20 cellular contexts compared by ENCODE assay signal in genomic region chr13:100396771-100397170, GRCh38.
DNase-seq lines count a peak whose midpoint lies in the region; ATAC-seq and TF ChIP-seq lines count a peak whose summit lies in the region.
"Had no signal": no experiment of that assay in that cellular context is flagged by ENCODE, and none has a peak within 500 bp of the region (broad histone marks: within the 10 kb centered on the region; RNA-seq: fewer than 3 reads in every experiment).

No MANE protein-coding gene starts in this region.

- H3K27me3 Mint-ChIP-seq in osteocyte (ENCODE audit: unreplicated experiment), result no peaks in the 10 kb centered on the region

- peak overlapping the region; percentile 100 for H3K27ac ChIP-seq in Panc1 (ENCODE audit: low read length)
- H3K27ac ChIP-seq: 22Rv1 had no signal

- no peaks in the 10 kb centered on the region for H3K27me3 ChIP-seq in Panc1 (ENCODE audit: control insufficient read depth, insufficient read depth, low read length)

- peak; percentile 11 for DNase-seq in NCI-H748 (lab: John Stamatoyannopoulos, UW; ENCODE audit: unreplicated experiment)
- no peak for DNase-seq in NCI-H748 treated with DMSO at 0.1 percent for 48 hours (lab: John Stamatoyannopoulos, UW)
- no peak for DNase-seq in Panc1 (ENCODE audit: low read depth, low spot score)
- DNase-seq in iPS-NIHi11 (ENCODE audit: low spot score), result peak; percentile 26
- no peak for DNase-seq in osteocyte (ENCODE audit: extremely low spot score, unreplicated experiment)
- no peak for DNase-seq in activated CD8-positive, alpha-beta memory T cell treated with anti-CD3 and anti-CD28 coated beads, Interleukin-2, amount 50 U/mL, for 4 hours
- no peak for DNase-seq in SK-N-DZ (ENCODE audit: low spot score)
- DNase-seq: C1 segment of cervical spinal cord; Calu3; CD8-positive, alpha-beta T cell; DMS153; KG1; NCI-H1105; NCI-H146; NCI-H2029 treated with DMSO at 0.1 percent for 48 hours; NCI-H2171; NCI-H446; NCI-H526 treated with DMSO at 0.1 percent for 48 hours had no signal

- no TSS peak for BruUV-seq in Panc1 (replicated peaks; lab: Mats Ljungman, UMichigan)

- no peaks in the 10 kb centered on the region for H3K9me3 ChIP-seq in Panc1 (ENCODE audit: control insufficient read depth, insufficient read depth, low read depth, low read length)

- H3K36me3 ChIP-seq in Panc1 (ENCODE audit: control insufficient read depth, insufficient read depth, low read length), result no peaks in the 10 kb centered on the region

- POLR2A ChIA-PET in Panc1 (lab: Charles Lee), result no interaction called here

- H3K4me1 ChIP-seq in Panc1 (ENCODE audit: control insufficient read depth, insufficient read depth, low read length), result peaks cover 60% of the 10 kb centered on the region

- intact Hi-C loops in Panc1 (cut with micrococcal nuclease; ENCODE audit: unreplicated experiment), result no loop called here

- peaks cover 3% of the 10 kb centered on the region for H3K36me3 Mint-ChIP-seq in osteocyte (ENCODE audit: unreplicated experiment)

- H3K4me3 ChIP-seq in Panc1 (ENCODE audit: low read depth in 2 of 2, low read length in 2 of 2), result no peak overlapping the region

- CTCF ChIA-PET in Panc1 (lab: Charles Lee), result no interaction called here

- H3K4me3 Mint-ChIP-seq in osteocyte (ENCODE audit: unreplicated experiment), result no peak overlapping the region
- H3K4me3 Mint-ChIP-seq: CD8-positive, alpha-beta T cell had no signal

- TF ChIP-seq CTCF in Panc1 (IDR thresholded peaks at IDR 0.05) (peak; percentile 35), osteocyte (IDR thresholded peaks at IDR 0.05) (no peak)

- no peak for ATAC-seq in Panc1
- ATAC-seq in GM19328 (IDR thresholded peaks at IDR 0.05; ENCODE audit: unreplicated experiment), result no peak
- ATAC-seq: CD8-positive, alpha-beta T cell had no signal

- no peaks in the 10 kb centered on the region for H3K9me3 Mint-ChIP-seq in osteocyte (ENCODE audit: unreplicated experiment)

- in situ Hi-C loops in Panc1 (cut with HindIII; ENCODE audit: low pct_unique_long_range_greater_than_20kb, low sequenced_read_pairs), result no loop called here

- H3K4me1 Mint-ChIP-seq in osteocyte (ENCODE audit: unreplicated experiment), result peaks cover 7% of the 10 kb centered on the region

- peak overlapping the region; percentile 7 for H3K27ac Mint-ChIP-seq in osteocyte (ENCODE audit: unreplicated experiment)
- H3K27ac Mint-ChIP-seq: CD8-positive, alpha-beta T cell had no signal

Comparison
In these comparisons a context has a peak if more than half of its experiments do, and no peak if none do; other contexts are left out.
1. DNase-seq: peak in NCI-H748 (single experiment) and iPS-NIHi11 (single experiment); none in NCI-H748 treated with DMSO at 0.1 percent for 48 hours (single experiment), Panc1 (single experiment), osteocyte (single experiment), activated CD8-positive, alpha-beta memory T cell treated with anti-CD3 and anti-CD28 coated beads, Interleukin-2, amount 50 U/mL, for 4 hours (single experiment) and SK-N-DZ (single experiment).